16 cellular contexts compared by ENCODE assay signal in genomic region chr6:166803455-166803854, GRCh38.
A peak's percentile ranks its signal among the peaks of the same experiment; 100 is the strongest.
DNase-seq lines count a peak whose midpoint lies in the region; ATAC-seq and TF ChIP-seq lines count a peak whose summit lies in the region.
"Had no signal": no experiment of that assay in that cellular context is flagged by ENCODE, and none has a peak within 500 bp of the region (broad histone marks: within the 10 kb centered on the region; RNA-seq: fewer than 3 reads in every experiment).

No MANE protein-coding gene starts in this region.

- H3K9me2 ChIP-seq in GM23248 (ENCODE audit: insufficient read depth) (no peaks in the 10 kb centered on the region), neural cell (ENCODE audit: insufficient read depth, low read length) (no peaks in the 10 kb centered on the region), GM23338 (ENCODE audit: insufficient read depth) (no peaks in the 10 kb centered on the region)

- no peak overlapping the region for H3K27ac ChIP-seq in GM23248
- peak overlapping the region; percentile 92 for H3K27ac ChIP-seq in neural cell (ENCODE audit: low read length)
- H3K27ac ChIP-seq in GM23338 (ENCODE audit: low read depth) = no peak overlapping the region

- H3K4me3 Mint-ChIP-seq in brain = peak overlapping the region in 1 of 5 experiments; percentile 59
- H3K4me3 Mint-ChIP-seq in GM23338 = no peak overlapping the region
- H3K4me3 Mint-ChIP-seq: CD4-positive, alpha-beta memory T cell; HFFc6 had no signal

- DNase-seq in GM23248 (peak; percentile 21), NCI-H1048 (lab: John Stamatoyannopoulos, UW) (peak; percentile 11), GM23338 (ENCODE audit: low spot score) (no peak), NCI-H2029 (lab: John Stamatoyannopoulos, UW) (no peak)
- DNase-seq: C1 segment of cervical spinal cord; Calu3; CD4-positive, alpha-beta memory T cell; COR-L47; DMS53; DMS79 treated with DMSO at 0.1 percent for 48 hours; GOT3; HFFc6 had no signal

- peaks cover 23 to 36% (median 33%) of the 10 kb centered on the region in 5 experiments for H3K9me3 Mint-ChIP-seq in brain
- peaks cover 30% of the 10 kb centered on the region for H3K9me3 Mint-ChIP-seq in GM23338

- H2AFZ ChIP-seq in GM23248 = no peak overlapping the region
- no peak overlapping the region for H2AFZ ChIP-seq in neural cell (ENCODE audit: low read depth, low read length)
- no peak overlapping the region for H2AFZ ChIP-seq in GM23338

- no peak for ATAC-seq in HG02981 (IDR thresholded peaks at IDR 0.05; ENCODE audit: unreplicated experiment)
- ATAC-seq in GM23338 = no peak

- peak; percentile 90 for TF ChIP-seq EP300 in neural cell (conservative IDR thresholded peaks at IDR 0.05; ENCODE audit: poor library complexity, severe bottlenecking)

- H3K9ac ChIP-seq in GM23248 (no peak overlapping the region), neural cell (ENCODE audit: low read length) (peak overlapping the region; percentile 52)

- H3K4me2 ChIP-seq in GM23248 (ENCODE audit: unreplicated experiment) (no peak overlapping the region), neural cell (ENCODE audit: low read length) (peak overlapping the region; percentile 41), GM23338 (no peak overlapping the region)

- no peaks in the 10 kb centered on the region for H3K79me2 ChIP-seq in GM23248 (ENCODE audit: insufficient read depth)
- H3K79me2 ChIP-seq in neural cell (replicated peaks; ENCODE audit: insufficient read depth, low read length) = no peaks in the 10 kb centered on the region
- H3K79me2 ChIP-seq in GM23338 (replicated peaks; ENCODE audit: insufficient read depth) = no peaks in the 10 kb centered on the region

- H3K27ac Mint-ChIP-seq in brain = peak overlapping the region in 3 of 5 experiments; percentile 41 to 94 (median 63)
- H3K27ac Mint-ChIP-seq in GM23338 = no peak overlapping the region
- H3K27ac Mint-ChIP-seq: CD4-positive, alpha-beta memory T cell; HFFc6 had no signal

- no peaks in the 10 kb centered on the region for H3K4me1 ChIP-seq in GM23248 (ENCODE audit: insufficient read depth)
- no peaks in the 10 kb centered on the region for H3K4me1 ChIP-seq in GM23338 (ENCODE audit: insufficient read depth)
- H3K4me1 ChIP-seq: HAP-1 had no signal

- H3F3A ChIP-seq in GM23248 (ENCODE audit: insufficient read depth) (no peaks in the 10 kb centered on the region), neural cell (ENCODE audit: insufficient read depth, low read length, poor library complexity, severe bottlenecking) (no peaks in the 10 kb centered on the region), GM23338 (replicated peaks; ENCODE audit: low read depth) (no peaks in the 10 kb centered on the region)

- H3K4me1 Mint-ChIP-seq in brain = peaks cover 50% of the 10 kb centered on the region
- H3K4me1 Mint-ChIP-seq in GM23338 = no peaks in the 10 kb centered on the region; the same call in 2 of the 3 replicates

- 25 to 32% methylated on average over 10 of the region's 10 CpGs for WGBS in GM23248 (ENCODE audit: low coverage in 1 of 2, low lambda C conversion rate in 2 of 2, missing lambda C conversion rate in 2 of 2), 2 experiments

- H4K20me1 ChIP-seq in GM23248 (ENCODE audit: insufficient read depth) (no peaks in the 10 kb centered on the region), neural cell (ENCODE audit: insufficient read depth) (no peaks in the 10 kb centered on the region), GM23338 (replicated peaks; ENCODE audit: insufficient read depth) (no peaks in the 10 kb centered on the region)

- H3K9me3 ChIP-seq in GM23248 (ENCODE audit: low read depth) (peaks cover 5% of the 10 kb centered on the region), neural cell (ENCODE audit: low read length) (no peaks in the 10 kb centered on the region)

- H3K36me3 ChIP-seq in GM23248 (ENCODE audit: low read depth) (no peaks in the 10 kb centered on the region), neural cell (ENCODE audit: insufficient read depth, low read length) (no peaks in the 10 kb centered on the region), GM23338 (ENCODE audit: insufficient read depth) (no peaks in the 10 kb centered on the region)
- H3K36me3 ChIP-seq: HAP-1 had no signal

- in situ Hi-C loops in GM23248 (cut with MboI) = no loop called here

- H3K36me3 Mint-ChIP-seq in brain (peaks cover 29% of the 10 kb centered on the region), GM23338 (ENCODE audit: low read depth) (peaks cover 27% of the 10 kb centered on the region)

- peak; percentile 21 for TF ChIP-seq RAD21 in neural cell (conservative IDR thresholded peaks at IDR 0.05)

- H3K4me3 ChIP-seq in GM23248 (no peak overlapping the region), neural cell (ENCODE audit: low read length) (peak overlapping the region; percentile 47), GM23338 (no peak overlapping the region)
- H3K4me3 ChIP-seq: HAP-1 had no signal

- TF ChIP-seq CTCF in brain (conservative IDR thresholded peaks at IDR 0.05) = no peak
- TF ChIP-seq CTCF in neural cell (IDR thresholded peaks at IDR 0.05; ENCODE audit: poor library complexity, severe bottlenecking) = no peak
- no peak for TF ChIP-seq CTCF in GM23338 (conservative IDR thresholded peaks at IDR 0.05; ENCODE audit: low read depth in 2 of 2)

- H3K27me3 ChIP-seq in GM23248 (replicated peaks; ENCODE audit: insufficient read depth) (no peaks in the 10 kb centered on the region), neural cell (ENCODE audit: insufficient read depth, low read depth, low read length) (no peaks in the 10 kb centered on the region), GM23338 (ENCODE audit: insufficient read depth) (no peaks in the 10 kb centered on the region)

- H3K27me3 Mint-ChIP-seq in brain (no peaks in the 10 kb centered on the region), GM23338 (ENCODE audit: insufficient read depth, low read depth, poor library complexity) (peaks cover 5% of the 10 kb centered on the region)
- H3K27me3 Mint-ChIP-seq: CD4-positive, alpha-beta memory T cell had no signal

TF ChIP-seq in neural cell, 6 proteins besides CTCF, POLR2A, EP300 and RAD21 (continues in another document):
- TF ChIP-seq MXI1 (conservative IDR thresholded peaks at IDR 0.05; ENCODE audit: poor library complexity, severe bottlenecking) = peak; percentile 72
- peak; percentile 23 for TF ChIP-seq SMC3 (conservative IDR thresholded peaks at IDR 0.05; ENCODE audit: poor library complexity)
- TF ChIP-seq EZH2 (IDR thresholded peaks at IDR 0.05; ENCODE audit: borderline replicate concordance, insufficient read depth, low read length, poor library complexity, severe bottlenecking) = no peak
- TF ChIP-seq POLR2AphosphoS5 (IDR thresholded peaks at IDR 0.05) = peak; percentile 51

TF ChIP-seq in GM23338, 12 proteins besides CTCF, POLR2A, EP300 and RAD21 (continues in another document):
- TF ChIP-seq STAT1 (IDR thresholded peaks at IDR 0.05; ENCODE audit: unreplicated experiment) = no peak
- TF ChIP-seq CREB1 (CRISPR knock-in tag; IDR thresholded peaks at IDR 0.05; ENCODE audit: low read depth) = no peak
- no peak for TF ChIP-seq ZNF114 (CRISPR knock-in tag; IDR thresholded peaks at IDR 0.05)
- TF ChIP-seq EZH2 (IDR thresholded peaks at IDR 0.05; ENCODE audit: low read depth, unreplicated experiment) = no peak
- no peak for TF ChIP-seq NANOG (IDR thresholded peaks at IDR 0.05; ENCODE audit: borderline replicate concordance)
- no peak for TF ChIP-seq ETS1 (IDR thresholded peaks at IDR 0.05)

Comparison
In these comparisons a context has a peak if more than half of its experiments do, and no peak if none do; other contexts are left out.
1. DNase-seq: peak in GM23248 (single experiment) and NCI-H1048 (single experiment); none in GM23338 (single experiment) and NCI-H2029 (single experiment).